ENCODE assay signal across 18 cellular contexts in the genomic region with DNA sequence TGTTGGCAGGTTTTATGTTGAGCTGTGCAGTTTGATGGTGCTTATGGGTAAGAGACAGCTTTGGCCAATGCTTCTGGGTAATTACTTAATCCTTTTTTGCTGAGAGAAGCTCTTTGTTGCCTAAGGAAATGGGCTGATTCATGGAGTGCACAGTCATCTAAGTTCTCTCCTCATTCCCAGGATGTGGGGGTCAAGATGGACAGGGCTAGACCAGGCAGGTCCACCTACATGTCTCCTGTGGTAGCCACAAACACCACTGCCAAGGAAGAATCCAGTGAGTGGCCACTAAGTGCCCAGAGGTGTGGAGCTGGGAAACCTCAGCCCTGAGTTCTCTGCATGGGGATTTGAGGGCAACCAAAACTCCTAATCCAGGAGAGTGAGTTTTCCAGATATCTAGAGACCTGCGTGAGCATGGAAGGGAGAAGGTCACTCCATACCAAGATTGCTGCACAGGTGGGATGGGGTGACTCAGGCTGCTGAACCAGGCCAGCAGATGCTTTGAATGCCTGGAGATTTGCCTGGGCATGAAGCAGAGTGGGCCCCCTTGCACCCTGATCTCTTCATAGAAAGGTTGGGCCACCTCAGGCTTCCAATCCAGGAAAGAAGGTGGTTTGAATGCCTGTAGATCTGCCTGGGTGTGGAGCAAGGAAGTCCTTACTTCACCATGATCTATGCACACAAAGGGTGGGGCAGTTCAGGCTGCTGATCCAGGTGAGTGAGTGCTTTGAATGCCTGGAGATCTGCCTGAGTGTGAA.
DNase-seq lines count a peak whose midpoint lies in the region; ATAC-seq, FAIRE-seq and TF ChIP-seq lines count a peak whose summit lies in the region.
"Had no signal": no experiment of that assay in that cellular context is flagged by ENCODE, and none has a peak within 500 bp of the region (broad histone marks: within the 10 kb centered on the region; RNA-seq: fewer than 3 reads in every experiment).

No MANE protein-coding gene starts in this region.

- 0% methylated on average over 1 of the region's 1 CpG for WGBS in mammary epithelial cell (ENCODE audit: low coverage, missing lambda C conversion rate)
- WGBS in sigmoid colon, 2 donors: 94 to 98% methylated on average over 1 of the region's 1 CpG

- ATAC-seq in foreskin keratinocyte: peak; percentile 67
- no peak for ATAC-seq in activated CD8-positive, alpha-beta memory T cell treated with anti-CD3 and anti-CD28 coated beads, Interleukin-2, amount 10 ng/mL, durations not matched to agents 7 days and 5 days
- ATAC-seq: A549 had no signal

- H3K27ac ChIP-seq in mammary epithelial cell (ENCODE audit: insufficient read depth, low read depth, low read length) (peak overlapping the region; percentile 97), foreskin keratinocyte (peak overlapping the region; percentile 65), sigmoid colon (no peak overlapping the region)
- H3K27ac ChIP-seq: 22Rv1, A549, C4-2B had no signal

- H3K36me3 ChIP-seq in mammary epithelial cell (ENCODE audit: insufficient read depth, low read length) (no peaks in the 10 kb centered on the region), bronchial epithelial cell (ENCODE audit: control insufficient read depth, insufficient read depth, low read length) (no peaks in the 10 kb centered on the region), sigmoid colon (no peaks in the 10 kb centered on the region)

- H3K4me3 Mint-ChIP-seq in MCF 10A (ENCODE audit: unreplicated experiment): no peak overlapping the region
- H3K4me3 Mint-ChIP-seq in activated CD8-positive, alpha-beta memory T cell treated with anti-CD3 and anti-CD28 coated beads, Interleukin-2, amount 10 ng/mL, durations not matched to agents 7 days and 5 days: no peak overlapping the region
- H3K4me3 Mint-ChIP-seq: CD4-positive, alpha-beta T cell had no signal

- CTCF ChIA-PET in mammary epithelial cell (lab: Charles Lee; ENCODE audit: low non-redundant PET): no interaction called here
- CTCF ChIA-PET in MCF 10A (lab: Yijun Ruan, JAX): interaction anchor here (0.7 to 1.1 kb wide), 2 partner anchors 33 to 438 kb away, joined by 3 to 6 read pairs; no protein-coding TSS in a partner anchor
- CTCF ChIA-PET in activated CD8-positive, alpha-beta memory T cell treated with anti-CD3 and anti-CD28 coated beads, Interleukin-2, amount 10 ng/mL, durations not matched to agents 7 days and 5 days (lab: Charles Lee): no interaction called here

- peak overlapping the region; percentile 41 for H3K9ac ChIP-seq in mammary epithelial cell (ENCODE audit: insufficient read depth, low read length)

- no peak for TF ChIP-seq EP300 in sigmoid colon (IDR thresholded peaks at IDR 0.05)

- in situ Hi-C loops in mammary epithelial cell (cut with MboI; ENCODE audit: low sequenced_read_pairs in 2 of 2): no loop called here

- H3K4me1 ChIP-seq in mammary epithelial cell (ENCODE audit: insufficient read depth, low read length) (peaks cover 46% of the 10 kb centered on the region), foreskin keratinocyte (peaks cover 5% of the 10 kb centered on the region), sigmoid colon (no peaks in the 10 kb centered on the region)
- H3K4me1 ChIP-seq: A549, Caco-2 had no signal

- FAIRE-seq in bronchial epithelial cell (lab: Jason Lieb, UNC): no peak
- FAIRE-seq: A549, D721Med, G401.6, GM12892 had no signal

- peak; percentile 95 for DNase-seq in mammary epithelial cell
- no peak for DNase-seq in MCF 10A (ENCODE audit: unreplicated experiment)
- peak; percentile 7 for DNase-seq in bronchial epithelial cell (ENCODE audit: low read depth)
- DNase-seq in foreskin keratinocyte: peak; percentile 94 to 99
- no peak for DNase-seq in iPS-NIHi11 (ENCODE audit: low spot score)
- no peak for DNase-seq in sigmoid colon
- no peak for DNase-seq in activated CD8-positive, alpha-beta memory T cell treated with anti-CD3 and anti-CD28 coated beads, Interleukin-2, amount 10 ng/mL, durations not matched to agents 7 days and 5 days
- DNase-seq: AML-193; Caco-2; CD4-positive, alpha-beta T cell; GOT3; H7 had no signal

- TF ChIP-seq CTCF in mammary epithelial cell (conservative IDR thresholded peaks at IDR 0.05 in 1 of 2, IDR thresholded peaks at IDR 0.05 in 1 of 2; ENCODE audit: extremely low read depth in 1 of 2, insufficient read depth in 1 of 2, low read depth in 1 of 2, low read length in 2 of 2) (no peak), MCF 10A (IDR thresholded peaks at IDR 0.05; ENCODE audit: unreplicated experiment) (no peak), bronchial epithelial cell (IDR thresholded peaks at IDR 0.05; ENCODE audit: insufficient read depth, low read length, severe bottlenecking) (no peak), foreskin keratinocyte (conservative IDR thresholded peaks at IDR 0.05) (no peak), sigmoid colon (IDR thresholded peaks at IDR 0.05) (no peak)

- peak overlapping the region; percentile 38 for H2AFZ ChIP-seq in mammary epithelial cell (ENCODE audit: low read depth, low read length)

- H3K9me3 ChIP-seq in mammary epithelial cell (replicated peaks; ENCODE audit: insufficient read depth, low read length) (peaks cover 10% of the 10 kb centered on the region), sigmoid colon (peaks cover 0 to 11% (median 1%) of the 10 kb centered on the region in 4 donors)
- H3K9me3 ChIP-seq: A549, Caco-2 had no signal

- no peaks in the 10 kb centered on the region for H3K79me2 ChIP-seq in mammary epithelial cell (ENCODE audit: insufficient read depth, low read length)

- H3K4me3 ChIP-seq in mammary epithelial cell (replicated peaks in 1 of 3; ENCODE audit: insufficient read depth in 1 of 3, low read depth in 2 of 3, low read length in 3 of 3): no peak overlapping the region
- no peak overlapping the region for H3K4me3 ChIP-seq in bronchial epithelial cell (ENCODE audit: low read depth, low read length)
- no peak overlapping the region for H3K4me3 ChIP-seq in sigmoid colon
- H3K4me3 ChIP-seq: A549 had no signal

- no peak overlapping the region for H3K4me2 ChIP-seq in mammary epithelial cell (ENCODE audit: insufficient read depth, low read depth, low read length)
- H3K4me2 ChIP-seq: A549 had no signal

- intact Hi-C loops in mammary epithelial cell (cut with micrococcal nuclease) (loop anchor here (2.0 kb wide), 1 partner anchor 24 kb away; no protein-coding TSS in a partner anchor), MCF 10A (cut with micrococcal nuclease) (no loop called here), sigmoid colon (cut with DNase I) (no loop called here)

- no peaks in the 10 kb centered on the region for H3K36me3 Mint-ChIP-seq in MCF 10A (ENCODE audit: insufficient read depth, unreplicated experiment)
- H3K36me3 Mint-ChIP-seq in activated CD8-positive, alpha-beta memory T cell treated with anti-CD3 and anti-CD28 coated beads, Interleukin-2, amount 10 ng/mL, durations not matched to agents 7 days and 5 days: no peaks in the 10 kb centered on the region

- H3K9me3 Mint-ChIP-seq in MCF 10A (ENCODE audit: unreplicated experiment): peaks cover 13% of the 10 kb centered on the region
- H3K9me3 Mint-ChIP-seq in activated CD8-positive, alpha-beta memory T cell treated with anti-CD3 and anti-CD28 coated beads, Interleukin-2, amount 10 ng/mL, durations not matched to agents 7 days and 5 days (ENCODE audit: low read depth): peaks cover 18% of the 10 kb centered on the region

- no peaks in the 10 kb centered on the region for H4K20me1 ChIP-seq in mammary epithelial cell (ENCODE audit: insufficient read depth, low read length)

- dilution Hi-C loops in mammary epithelial cell (cut with HindIII; ENCODE audit: low sequenced_read_pairs): no loop called here

- H3K27ac Mint-ChIP-seq in MCF 10A (ENCODE audit: low read depth, unreplicated experiment): no peak overlapping the region
- no peak overlapping the region for H3K27ac Mint-ChIP-seq in activated CD8-positive, alpha-beta memory T cell treated with anti-CD3 and anti-CD28 coated beads, Interleukin-2, amount 10 ng/mL, durations not matched to agents 7 days and 5 days
- H3K27ac Mint-ChIP-seq: CD4-positive, alpha-beta T cell had no signal

- BruUV-seq in mammary epithelial cell (replicated peaks; lab: Mats Ljungman, UMichigan) (TSS peak; percentile 17), MCF 10A (replicated peaks; lab: Mats Ljungman, UMichigan) (no TSS peak)

- no peaks in the 10 kb centered on the region for H3K4me1 Mint-ChIP-seq in MCF 10A (ENCODE audit: insufficient read depth, unreplicated experiment)
- no peaks in the 10 kb centered on the region for H3K4me1 Mint-ChIP-seq in activated CD8-positive, alpha-beta memory T cell treated with anti-CD3 and anti-CD28 coated beads, Interleukin-2, amount 10 ng/mL, durations not matched to agents 7 days and 5 days

- POLR2A ChIA-PET in MCF 10A (lab: Yijun Ruan, JAX): no interaction called here

- H3K27me3 Mint-ChIP-seq in MCF 10A (ENCODE audit: insufficient read depth, unreplicated experiment): no peaks in the 10 kb centered on the region
- no peaks in the 10 kb centered on the region for H3K27me3 Mint-ChIP-seq in activated CD8-positive, alpha-beta memory T cell treated with anti-CD3 and anti-CD28 coated beads, Interleukin-2, amount 10 ng/mL, durations not matched to agents 7 days and 5 days
- H3K27me3 Mint-ChIP-seq: CD4-positive, alpha-beta T cell had no signal

- H3K27me3 ChIP-seq in mammary epithelial cell (ENCODE audit: insufficient read depth, low read length): no peaks in the 10 kb centered on the region
- no peaks in the 10 kb centered on the region for H3K27me3 ChIP-seq in bronchial epithelial cell (ENCODE audit: control insufficient read depth, insufficient read depth, low read length)
- H3K27me3 ChIP-seq in foreskin keratinocyte: no peaks in the 10 kb centered on the region
- no peaks in the 10 kb centered on the region for H3K27me3 ChIP-seq in sigmoid colon

- no peak for TF ChIP-seq POLR2A in sigmoid colon (IDR thresholded peaks at IDR 0.05)

Comparison
In these comparisons a context has a peak if more than half of its experiments do, and no peak if none do; other contexts are left out.
1. DNase-seq: peak in mammary epithelial cell (single experiment), bronchial epithelial cell (single experiment) and foreskin keratinocyte (2 of 2); none in MCF 10A (single experiment), iPS-NIHi11 (single experiment), sigmoid colon (single experiment) and activated CD8-positive, alpha-beta memory T cell treated with anti-CD3 and anti-CD28 coated beads, Interleukin-2, amount 10 ng/mL, durations not matched to agents 7 days and 5 days (single experiment).
2. H3K27ac ChIP-seq: peak in mammary epithelial cell (single experiment) and foreskin keratinocyte (single experiment); none in sigmoid colon (0 of 4).